In the genomic region with DNA sequence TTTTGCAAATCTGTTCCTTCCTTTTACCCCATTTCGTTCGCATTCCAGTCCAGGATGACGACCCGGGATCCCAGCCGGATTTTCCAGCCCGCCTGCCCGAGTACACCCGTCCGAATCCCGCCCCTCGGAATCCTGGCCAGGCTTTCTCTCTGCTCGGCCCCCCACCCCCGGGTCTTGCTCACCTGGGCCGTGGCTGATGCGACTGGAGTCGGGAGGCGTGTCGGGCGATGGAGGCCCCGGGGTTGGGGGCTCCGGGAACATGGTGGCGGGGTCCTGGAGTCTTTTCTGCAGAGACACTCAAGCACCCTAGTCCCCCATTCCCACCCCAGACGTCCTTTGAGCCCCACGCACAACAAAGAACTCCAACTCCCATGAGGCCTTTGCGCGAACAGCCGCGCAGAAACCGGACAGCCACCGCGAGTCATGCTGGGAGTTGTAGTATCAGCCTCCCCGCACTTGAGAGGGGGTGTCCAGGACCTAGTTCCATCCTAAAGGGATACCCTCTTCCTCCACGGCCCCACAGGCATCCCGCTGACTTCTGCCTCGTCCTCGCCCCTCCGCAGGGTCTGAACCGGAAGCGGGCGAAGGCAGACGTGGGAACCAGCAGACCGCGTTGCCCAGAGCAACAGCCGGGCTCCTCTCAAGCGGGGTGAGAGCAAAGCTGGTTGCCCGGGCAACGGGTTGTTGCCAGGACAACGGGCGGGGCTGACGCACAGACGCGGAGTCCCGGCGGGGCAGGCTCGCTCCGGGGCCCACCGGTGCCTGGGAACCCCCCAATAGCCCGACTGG, we compare ENCODE assay signal across 1 cellular context.
A peak's percentile ranks its signal among the peaks of the same experiment; 100 is the strongest.
TF ChIP-seq lines count a peak whose summit lies in the region.

No MANE protein-coding gene starts in this region.

TF ChIP-seq in K562, 482 proteins besides CTCF, POLR2A, EP300 and RAD21 (continued from another document and continues in another):
- TF ChIP-seq RBM39 (optimal IDR thresholded peaks at IDR 0.05; ENCODE audit: low read depth, low read length) (peak; percentile 13), BMI1 (IDR thresholded peaks at IDR 0.05; ENCODE audit: low read length) (peak; percentile 99), NFYB (IDR thresholded peaks at IDR 0.05; ENCODE audit: extremely low read depth, insufficient read length) (no peak), GABPA (tag; conservative IDR thresholded peaks at IDR 0.05; ENCODE audit: low read depth) (peak; percentile 72), ZBTB7A (IDR thresholded peaks at IDR 0.05; ENCODE audit: borderline replicate concordance, control insufficient read depth, low read depth, low read length) (peak; percentile 43; the same call in 1 of the 2 replicates), ZC3H4 (CRISPR knock-in tag; IDR thresholded peaks at IDR 0.05; ENCODE audit: borderline replicate concordance) (no peak), POLR2G (IDR thresholded peaks at IDR 0.05; ENCODE audit: low read depth, low read length) (peak; percentile 65), RBM22 (IDR thresholded peaks at IDR 0.05; ENCODE audit: low read depth, low read length, poor library complexity, severe bottlenecking) (peak; percentile 100), L3MBTL2 (IDR thresholded peaks at IDR 0.05) (peak; percentile 72), CREB1 (IDR thresholded peaks at IDR 0.05) (peak; percentile 44; the same call in 1 of the 2 replicates), CREB1 (CRISPR knock-in tag; IDR thresholded peaks at IDR 0.05) (peak; percentile 54; the same call in 1 of the 2 replicates), LARP7 (IDR thresholded peaks at IDR 0.05) (peak; percentile 67; the same call in 1 of the 2 replicates), BHLHE40 (IDR thresholded peaks at IDR 0.05; ENCODE audit: low read length) (0 out of 2 replicates have a peak, but pooled peaks have one; percentile 6), PTTG1 (tag; IDR thresholded peaks at IDR 0.05; ENCODE audit: low read depth) (no peak), CREBBP (IDR thresholded peaks at IDR 0.05; ENCODE audit: low read depth, low read length) (peak; percentile 85), ARID2 (IDR thresholded peaks at IDR 0.05) (no peak), ZNF384 (IDR thresholded peaks at IDR 0.05; ENCODE audit: low read depth, low read length) (peak; percentile 67), KLF1 (tag; IDR thresholded peaks at IDR 0.05) (peak; percentile 82), FOXJ2 (tag; IDR thresholded peaks at IDR 0.05) (peak; percentile 47; the same call in 1 of the 2 replicates), SPI1 (IDR thresholded peaks at IDR 0.05; ENCODE audit: borderline replicate concordance, low read depth, low read length) (no peak), HLTF (IDR thresholded peaks at IDR 0.05) (no peak), HCFC1 (IDR thresholded peaks at IDR 0.05; ENCODE audit: low read depth, low read length) (peak; percentile 97), ZNF830 (CRISPR knock-in tag; IDR thresholded peaks at IDR 0.05) (no peak), ZNF766 (CRISPR knock-in tag; conservative IDR thresholded peaks at IDR 0.05) (peak; percentile 94), CSDE1 (IDR thresholded peaks at IDR 0.05) (peak in 1 of 2 experiments; percentile 99; a peak in 2 of 4 replicates), TAF1 (IDR thresholded peaks at IDR 0.05; ENCODE audit: control insufficient read depth, extremely low read depth, insufficient read depth, low read length, severe bottlenecking) (no peak), CREM (IDR thresholded peaks at IDR 0.05; ENCODE audit: low read depth) (peak; percentile 67; the same call in 1 of the 2 replicates), ASH1L (IDR thresholded peaks at IDR 0.05; ENCODE audit: borderline replicate concordance, low read depth, partially characterized antibody) (no peak), FOXA1 (IDR thresholded peaks at IDR 0.05; ENCODE audit: borderline replicate concordance) (no peak), KDM1A (IDR thresholded peaks at IDR 0.05) (peak in 1 of 2 experiments; percentile 33; a peak in 1 of 4 replicates), ESRRB (CRISPR knock-in tag; IDR thresholded peaks at IDR 0.05; ENCODE audit: borderline replicate concordance) (no peak), ZFPM2 (CRISPR knock-in tag; IDR thresholded peaks at IDR 0.05) (no peak), TOE1 (IDR thresholded peaks at IDR 0.05; ENCODE audit: borderline replicate concordance) (peak; percentile 91), TOE1 (CRISPR knock-in tag; IDR thresholded peaks at IDR 0.05; ENCODE audit: borderline replicate concordance, low read depth) (no peak), MXI1 (IDR thresholded peaks at IDR 0.05; ENCODE audit: low read depth, low read length) (peak; percentile 100), CBX2 (IDR thresholded peaks at IDR 0.05; ENCODE audit: insufficient read depth, low read length, poor library complexity, severe bottlenecking) (no peak), ZNF24 (IDR thresholded peaks at IDR 0.05) (no peak), EGR1 (conservative IDR thresholded peaks at IDR 0.05) (peak; percentile 62), TAF9B (IDR thresholded peaks at IDR 0.05; ENCODE audit: partially characterized antibody) (no peak), ELF4 (CRISPR knock-in tag; IDR thresholded peaks at IDR 0.05) (peak; percentile 78; the same call in 1 of the 2 replicates), ZNF764 (CRISPR knock-in tag; IDR thresholded peaks at IDR 0.05; ENCODE audit: low read depth) (no peak), ELF1 (tag; IDR thresholded peaks at IDR 0.05) (peak; percentile 51), RNF2 (IDR thresholded peaks at IDR 0.05) (peak; percentile 72; the same call in 1 of the 2 replicates), CTBP1 (IDR thresholded peaks at IDR 0.05; ENCODE audit: borderline replicate concordance) (peak; percentile 40; the same call in 1 of the 2 replicates), FOXK2 (conservative IDR thresholded peaks at IDR 0.05 in 1 of 2, IDR thresholded peaks at IDR 0.05 in 1 of 2; ENCODE audit: low read depth in 2 of 2) (no peak), ETV1 (tag; conservative IDR thresholded peaks at IDR 0.05; ENCODE audit: low read depth) (peak; percentile 76), ZBTB1 (CRISPR knock-in tag; IDR thresholded peaks at IDR 0.05; ENCODE audit: borderline replicate concordance, low read depth) (no peak), SAFB2 (IDR thresholded peaks at IDR 0.05; ENCODE audit: borderline replicate concordance, low read depth, low read length, severe bottlenecking) (no peak)
- TF ChIP-seq, protein P1, sequence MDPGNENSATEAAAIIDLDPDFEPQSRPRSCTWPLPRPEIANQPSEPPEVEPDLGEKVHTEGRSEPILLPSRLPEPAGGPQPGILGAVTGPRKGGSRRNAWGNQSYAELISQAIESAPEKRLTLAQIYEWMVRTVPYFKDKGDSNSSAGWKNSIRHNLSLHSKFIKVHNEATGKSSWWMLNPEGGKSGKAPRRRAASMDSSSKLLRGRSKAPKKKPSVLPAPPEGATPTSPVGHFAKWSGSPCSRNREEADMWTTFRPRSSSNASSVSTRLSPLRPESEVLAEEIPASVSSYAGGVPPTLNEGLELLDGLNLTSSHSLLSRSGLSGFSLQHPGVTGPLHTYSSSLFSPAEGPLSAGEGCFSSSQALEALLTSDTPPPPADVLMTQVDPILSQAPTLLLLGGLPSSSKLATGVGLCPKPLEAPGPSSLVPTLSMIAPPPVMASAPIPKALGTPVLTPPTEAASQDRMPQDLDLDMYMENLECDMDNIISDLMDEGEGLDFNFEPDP (CRISPR knock-in tag; IDR thresholded peaks at IDR 0.05), result no peak
- TF ChIP-seq, protein P2, sequence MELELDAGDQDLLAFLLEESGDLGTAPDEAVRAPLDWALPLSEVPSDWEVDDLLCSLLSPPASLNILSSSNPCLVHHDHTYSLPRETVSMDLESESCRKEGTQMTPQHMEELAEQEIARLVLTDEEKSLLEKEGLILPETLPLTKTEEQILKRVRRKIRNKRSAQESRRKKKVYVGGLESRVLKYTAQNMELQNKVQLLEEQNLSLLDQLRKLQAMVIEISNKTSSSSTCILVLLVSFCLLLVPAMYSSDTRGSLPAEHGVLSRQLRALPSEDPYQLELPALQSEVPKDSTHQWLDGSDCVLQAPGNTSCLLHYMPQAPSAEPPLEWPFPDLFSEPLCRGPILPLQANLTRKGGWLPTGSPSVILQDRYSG (tag; conservative IDR thresholded peaks at IDR 0.05; ENCODE audit: low read depth), result no peak
- TF ChIP-seq, protein P3, sequence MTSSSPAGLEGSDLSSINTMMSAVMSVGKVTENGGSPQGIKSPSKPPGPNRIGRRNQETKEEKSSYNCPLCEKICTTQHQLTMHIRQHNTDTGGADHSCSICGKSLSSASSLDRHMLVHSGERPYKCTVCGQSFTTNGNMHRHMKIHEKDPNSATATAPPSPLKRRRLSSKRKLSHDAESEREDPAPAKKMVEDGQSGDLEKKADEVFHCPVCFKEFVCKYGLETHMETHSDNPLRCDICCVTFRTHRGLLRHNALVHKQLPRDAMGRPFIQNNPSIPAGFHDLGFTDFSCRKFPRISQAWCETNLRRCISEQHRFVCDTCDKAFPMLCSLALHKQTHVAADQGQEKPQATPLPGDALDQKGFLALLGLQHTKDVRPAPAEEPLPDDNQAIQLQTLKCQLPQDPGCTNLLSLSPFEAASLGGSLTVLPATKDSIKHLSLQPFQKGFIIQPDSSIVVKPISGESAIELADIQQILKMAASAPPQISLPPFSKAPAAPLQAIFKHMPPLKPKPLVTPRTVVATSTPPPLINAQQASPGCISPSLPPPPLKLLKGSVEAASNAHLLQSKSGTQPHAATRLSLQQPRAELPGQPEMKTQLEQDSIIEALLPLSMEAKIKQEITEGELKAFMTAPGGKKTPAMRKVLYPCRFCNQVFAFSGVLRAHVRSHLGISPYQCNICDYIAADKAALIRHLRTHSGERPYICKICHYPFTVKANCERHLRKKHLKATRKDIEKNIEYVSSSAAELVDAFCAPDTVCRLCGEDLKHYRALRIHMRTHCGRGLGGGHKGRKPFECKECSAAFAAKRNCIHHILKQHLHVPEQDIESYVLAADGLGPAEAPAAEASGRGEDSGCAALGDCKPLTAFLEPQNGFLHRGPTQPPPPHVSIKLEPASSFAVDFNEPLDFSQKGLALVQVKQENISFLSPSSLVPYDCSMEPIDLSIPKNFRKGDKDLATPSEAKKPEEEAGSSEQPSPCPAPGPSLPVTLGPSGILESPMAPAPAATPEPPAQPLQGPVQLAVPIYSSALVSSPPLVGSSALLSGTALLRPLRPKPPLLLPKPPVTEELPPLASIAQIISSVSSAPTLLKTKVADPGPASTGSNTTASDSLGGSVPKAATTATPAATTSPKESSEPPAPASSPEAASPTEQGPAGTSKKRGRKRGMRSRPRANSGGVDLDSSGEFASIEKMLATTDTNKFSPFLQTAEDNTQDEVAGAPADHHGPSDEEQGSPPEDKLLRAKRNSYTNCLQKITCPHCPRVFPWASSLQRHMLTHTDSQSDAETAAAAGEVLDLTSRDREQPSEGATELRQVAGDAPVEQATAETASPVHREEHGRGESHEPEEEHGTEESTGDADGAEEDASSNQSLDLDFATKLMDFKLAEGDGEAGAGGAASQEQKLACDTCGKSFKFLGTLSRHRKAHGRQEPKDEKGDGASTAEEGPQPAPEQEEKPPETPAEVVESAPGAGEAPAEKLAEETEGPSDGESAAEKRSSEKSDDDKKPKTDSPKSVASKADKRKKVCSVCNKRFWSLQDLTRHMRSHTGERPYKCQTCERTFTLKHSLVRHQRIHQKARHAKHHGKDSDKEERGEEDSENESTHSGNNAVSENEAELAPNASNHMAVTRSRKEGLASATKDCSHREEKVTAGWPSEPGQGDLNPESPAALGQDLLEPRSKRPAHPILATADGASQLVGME (CRISPR knock-in tag; IDR thresholded peaks at IDR 0.05), result peak; percentile 72; the same call in 1 of the 2 replicates
- TF ChIP-seq, protein P4, sequence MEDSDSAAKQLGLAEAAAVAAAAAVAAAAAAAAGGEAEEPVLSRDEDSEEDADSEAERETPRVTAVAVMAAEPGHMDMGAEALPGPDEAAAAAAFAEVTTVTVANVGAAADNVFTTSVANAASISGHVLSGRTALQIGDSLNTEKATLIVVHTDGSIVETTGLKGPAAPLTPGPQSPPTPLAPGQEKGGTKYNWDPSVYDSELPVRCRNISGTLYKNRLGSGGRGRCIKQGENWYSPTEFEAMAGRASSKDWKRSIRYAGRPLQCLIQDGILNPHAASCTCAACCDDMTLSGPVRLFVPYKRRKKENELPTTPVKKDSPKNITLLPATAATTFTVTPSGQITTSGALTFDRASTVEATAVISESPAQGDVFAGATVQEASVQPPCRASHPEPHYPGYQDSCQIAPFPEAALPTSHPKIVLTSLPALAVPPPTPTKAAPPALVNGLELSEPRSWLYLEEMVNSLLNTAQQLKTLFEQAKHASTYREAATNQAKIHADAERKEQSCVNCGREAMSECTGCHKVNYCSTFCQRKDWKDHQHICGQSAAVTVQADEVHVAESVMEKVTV (CRISPR knock-in tag; IDR thresholded peaks at IDR 0.05), result no peak
- TF ChIP-seq, protein P5, sequence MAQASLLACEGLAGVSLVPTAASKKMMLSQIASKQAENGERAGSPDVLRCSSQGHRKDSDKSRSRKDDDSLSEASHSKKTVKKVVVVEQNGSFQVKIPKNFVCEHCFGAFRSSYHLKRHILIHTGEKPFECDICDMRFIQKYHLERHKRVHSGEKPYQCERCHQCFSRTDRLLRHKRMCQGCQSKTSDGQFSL (CRISPR knock-in tag; IDR thresholded peaks at IDR 0.05), result peak; percentile 41; the same call in 1 of the 2 replicates
- TF ChIP-seq, protein P5 (tag; IDR thresholded peaks at IDR 0.05), result no peak
- TF ChIP-seq, protein P6, sequence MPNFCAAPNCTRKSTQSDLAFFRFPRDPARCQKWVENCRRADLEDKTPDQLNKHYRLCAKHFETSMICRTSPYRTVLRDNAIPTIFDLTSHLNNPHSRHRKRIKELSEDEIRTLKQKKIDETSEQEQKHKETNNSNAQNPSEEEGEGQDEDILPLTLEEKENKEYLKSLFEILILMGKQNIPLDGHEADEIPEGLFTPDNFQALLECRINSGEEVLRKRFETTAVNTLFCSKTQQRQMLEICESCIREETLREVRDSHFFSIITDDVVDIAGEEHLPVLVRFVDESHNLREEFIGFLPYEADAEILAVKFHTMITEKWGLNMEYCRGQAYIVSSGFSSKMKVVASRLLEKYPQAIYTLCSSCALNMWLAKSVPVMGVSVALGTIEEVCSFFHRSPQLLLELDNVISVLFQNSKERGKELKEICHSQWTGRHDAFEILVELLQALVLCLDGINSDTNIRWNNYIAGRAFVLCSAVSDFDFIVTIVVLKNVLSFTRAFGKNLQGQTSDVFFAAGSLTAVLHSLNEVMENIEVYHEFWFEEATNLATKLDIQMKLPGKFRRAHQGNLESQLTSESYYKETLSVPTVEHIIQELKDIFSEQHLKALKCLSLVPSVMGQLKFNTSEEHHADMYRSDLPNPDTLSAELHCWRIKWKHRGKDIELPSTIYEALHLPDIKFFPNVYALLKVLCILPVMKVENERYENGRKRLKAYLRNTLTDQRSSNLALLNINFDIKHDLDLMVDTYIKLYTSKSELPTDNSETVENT (CRISPR knock-in tag; IDR thresholded peaks at IDR 0.05), result no peak
- TF ChIP-seq, protein P7, sequence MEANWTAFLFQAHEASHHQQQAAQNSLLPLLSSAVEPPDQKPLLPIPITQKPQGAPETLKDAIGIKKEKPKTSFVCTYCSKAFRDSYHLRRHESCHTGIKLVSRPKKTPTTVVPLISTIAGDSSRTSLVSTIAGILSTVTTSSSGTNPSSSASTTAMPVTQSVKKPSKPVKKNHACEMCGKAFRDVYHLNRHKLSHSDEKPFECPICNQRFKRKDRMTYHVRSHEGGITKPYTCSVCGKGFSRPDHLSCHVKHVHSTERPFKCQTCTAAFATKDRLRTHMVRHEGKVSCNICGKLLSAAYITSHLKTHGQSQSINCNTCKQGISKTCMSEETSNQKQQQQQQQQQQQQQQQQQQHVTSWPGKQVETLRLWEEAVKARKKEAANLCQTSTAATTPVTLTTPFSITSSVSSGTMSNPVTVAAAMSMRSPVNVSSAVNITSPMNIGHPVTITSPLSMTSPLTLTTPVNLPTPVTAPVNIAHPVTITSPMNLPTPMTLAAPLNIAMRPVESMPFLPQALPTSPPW (CRISPR knock-in tag; IDR thresholded peaks at IDR 0.05), result peak; percentile 61
